8 cellular contexts compared by ENCODE assay signal in the genomic region with DNA sequence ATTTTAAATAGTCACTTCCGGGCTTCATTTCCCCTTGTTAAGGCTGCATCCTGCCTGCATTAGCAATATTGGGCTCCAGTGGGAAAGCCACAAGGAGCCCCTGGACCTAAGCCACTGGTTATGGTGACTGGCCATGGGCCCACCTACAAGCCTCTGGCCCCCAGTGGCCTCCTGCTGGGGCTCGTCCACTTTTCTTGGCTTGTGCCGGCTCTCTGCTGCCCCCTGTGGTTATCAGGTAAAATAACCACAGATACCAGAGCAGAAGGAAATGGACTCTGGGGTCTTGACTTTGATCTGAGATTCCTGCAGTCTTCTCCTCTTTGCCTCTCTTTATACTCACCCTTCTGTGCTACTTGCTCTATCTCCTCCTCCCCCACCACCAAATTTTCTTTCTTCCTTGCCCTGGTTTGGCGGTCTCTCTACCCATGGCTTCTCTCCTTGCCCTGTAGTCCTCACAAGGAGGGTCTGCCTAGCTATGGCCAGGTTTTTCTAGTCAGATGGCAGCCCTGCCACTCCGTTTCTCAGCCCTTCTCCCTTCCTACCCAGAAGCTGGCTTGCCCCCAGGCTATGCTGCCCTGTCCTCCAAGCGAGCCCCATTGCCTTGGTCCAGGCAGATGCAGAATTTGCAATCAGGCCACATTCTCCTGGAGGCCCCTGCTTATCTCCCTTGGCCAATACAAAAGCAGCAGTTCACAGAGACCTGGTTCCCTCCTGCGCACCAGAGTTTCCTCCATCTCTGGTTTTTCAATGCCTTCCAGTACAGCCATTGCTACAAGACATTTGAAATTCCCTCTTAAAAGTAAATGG.
A peak's percentile ranks its signal among the peaks of the same experiment; 100 is the strongest.
DNase-seq lines count a peak whose midpoint lies in the region; ATAC-seq, FAIRE-seq and TF ChIP-seq lines count a peak whose summit lies in the region.

No MANE protein-coding gene starts in this region.

- intact Hi-C loops in A673 (cut with micrococcal nuclease; ENCODE audit: unreplicated experiment) = no loop called here
- intact Hi-C loops in OCI-LY7 (cut with micrococcal nuclease; ENCODE audit: unreplicated experiment) = no loop called here
- intact Hi-C loops in aorta (cut with DNase I) = loop anchor here in 1 of 2 donors (10.0 kb wide), 1 partner anchor 63 kb away; no protein-coding TSS in a partner anchor
- intact Hi-C loops in lower leg skin (cut with DNase I; ENCODE audit: low total_unique reads) = loop anchor here (10.0 kb wide), 1 partner anchor 237 kb away; no protein-coding TSS in a partner anchor

- POLR2A ChIA-PET in A673 (lab: Charles Lee; ENCODE audit: low non-redundant PET) = no interaction called here
- POLR2A ChIA-PET in OCI-LY7 (lab: Charles Lee) = no interaction called here

- no peak overlapping the region for H3K9ac ChIP-seq in liver (ENCODE audit: low read depth in 1 of 2, low read length in 2 of 2)

- H3K27me3 ChIP-seq in A673 (replicated peaks; ENCODE audit: insufficient read depth, low read depth, low read length, poor library complexity) = no peaks in the 10 kb centered on the region
- no peaks in the 10 kb centered on the region for H3K27me3 ChIP-seq in bronchial epithelial cell (ENCODE audit: control insufficient read depth, insufficient read depth, low read length)
- H3K27me3 ChIP-seq in liver (ENCODE audit: control insufficient read depth in 4 of 4, insufficient read depth in 4 of 4, low read length in 3 of 4) = no peaks in the 10 kb centered on the region
- no peaks in the 10 kb centered on the region for H3K27me3 ChIP-seq in aorta (ENCODE audit: control insufficient read depth in 1 of 2, insufficient read depth in 2 of 2, low read length in 1 of 2)

- no peaks in the 10 kb centered on the region for H3K9me2 ChIP-seq in OCI-LY7 (ENCODE audit: insufficient read depth, low read length)

- WGBS in liver = 52% methylated on average over 7 of the region's 7 CpGs
- WGBS in aorta, 2 donors = 56 to 59% methylated on average over 7 of the region's 7 CpGs
- WGBS in lower leg skin, 2 donors = 59 to 61% methylated on average over 7 of the region's 7 CpGs

- BruUV-seq in A673 (replicated peaks; lab: Mats Ljungman, UMichigan) (no TSS peak), OCI-LY7 (replicated peaks; lab: Mats Ljungman, UMichigan) (no TSS peak)

- TF ChIP-seq CTCF in A673 (conservative IDR thresholded peaks at IDR 0.05; ENCODE audit: low read depth, low read length) (peak; percentile 83), GM12875 (IDR thresholded peaks at IDR 0.05; ENCODE audit: borderline replicate concordance, insufficient read depth, low read depth, low read length) (peak; percentile 74), OCI-LY7 (conservative IDR thresholded peaks at IDR 0.05; ENCODE audit: low read length) (peak; percentile 90), bronchial epithelial cell (IDR thresholded peaks at IDR 0.05; ENCODE audit: insufficient read depth, low read length, severe bottlenecking) (peak; percentile 39), liver (IDR thresholded peaks at IDR 0.05; ENCODE audit: low read depth, low read length, missing input control) (peak; percentile 62), lower leg skin (IDR thresholded peaks at IDR 0.05) (no peak)

- H3K27ac ChIP-seq in A673 (ENCODE audit: low read depth, low read length, poor library complexity, severe bottlenecking) (no peak overlapping the region), OCI-LY7 (ENCODE audit: low read depth, low read length, poor library complexity, severe bottlenecking) (no peak overlapping the region), liver (ENCODE audit: low read depth in 1 of 2, low read length in 2 of 2) (no peak overlapping the region), aorta (ENCODE audit: low read depth in 1 of 2, low read length in 2 of 2) (no peak overlapping the region)

- H3K9me3 ChIP-seq in A673 (ENCODE audit: low read depth, low read length, poor library complexity, severe bottlenecking) = no peaks in the 10 kb centered on the region
- no peaks in the 10 kb centered on the region for H3K9me3 ChIP-seq in OCI-LY7 (ENCODE audit: low read length)
- no peaks in the 10 kb centered on the region for H3K9me3 ChIP-seq in liver (ENCODE audit: control insufficient read depth in 4 of 4, low read length in 3 of 4)
- no peaks in the 10 kb centered on the region for H3K9me3 ChIP-seq in aorta (ENCODE audit: control insufficient read depth, low read length)

- H3K4me1 ChIP-seq in A673 (ENCODE audit: insufficient read depth, low read length, poor library complexity, severe bottlenecking) (no peaks in the 10 kb centered on the region), OCI-LY7 (ENCODE audit: insufficient read depth, low read length, poor library complexity, severe bottlenecking) (no peaks in the 10 kb centered on the region), liver (ENCODE audit: control insufficient read depth in 4 of 4, insufficient read depth in 4 of 4, low read length in 3 of 4) (no peaks in the 10 kb centered on the region), aorta (ENCODE audit: control insufficient read depth in 1 of 2, insufficient read depth in 2 of 2, low read length in 2 of 2) (no peaks in the 10 kb centered on the region)

- no peaks in the 10 kb centered on the region for H4K20me1 ChIP-seq in OCI-LY7 (ENCODE audit: insufficient read depth, low read length)

- TF ChIP-seq POLR2A in lower leg skin (IDR thresholded peaks at IDR 0.05) = no peak

- FAIRE-seq in bronchial epithelial cell (lab: Jason Lieb, UNC) = no peak

- DNase-seq in A673 (ENCODE audit: low spot score) (peak; percentile 30), OCI-LY7 (ENCODE audit: low spot score) (peak; percentile 51), bronchial epithelial cell (ENCODE audit: low read depth) (no peak), aorta (no peak), lower leg skin (ENCODE audit: low spot score in 2 of 2) (no peak)

- peak overlapping the region; percentile 98 for H2AFZ ChIP-seq in OCI-LY7 (ENCODE audit: low read length)

- H3K79me2 ChIP-seq in OCI-LY7 (ENCODE audit: insufficient read depth, low read depth, low read length) = no peaks in the 10 kb centered on the region

- H3K4me2 ChIP-seq in OCI-LY7 (ENCODE audit: low read length) = peak overlapping the region; percentile 40; the same call in 1 of the 2 replicates

- H3K36me3 ChIP-seq in A673 (ENCODE audit: insufficient read depth, low read length, poor library complexity, severe bottlenecking) (no peaks in the 10 kb centered on the region), OCI-LY7 (ENCODE audit: insufficient read depth, low read length) (no peaks in the 10 kb centered on the region), bronchial epithelial cell (ENCODE audit: control insufficient read depth, insufficient read depth, low read length) (no peaks in the 10 kb centered on the region), liver (ENCODE audit: control insufficient read depth in 4 of 4, insufficient read depth in 3 of 4, low read depth in 1 of 4, low read length in 3 of 4) (no peaks in the 10 kb centered on the region), aorta (ENCODE audit: control insufficient read depth in 1 of 2, insufficient read depth in 2 of 2, low read length in 1 of 2) (no peaks in the 10 kb centered on the region)

- TF ChIP-seq RAD21 in liver (IDR thresholded peaks at IDR 0.05) = peak; percentile 18 to 38

- CTCF ChIA-PET in A673 (lab: Charles Lee) (no interaction called here), OCI-LY7 (lab: Charles Lee; ENCODE audit: unreplicated experiment) (interaction anchor here (0.7 kb wide), 1 partner anchor 80 kb away, joined by 3 read pairs; no protein-coding TSS in a partner anchor)

- ATAC-seq in aorta (ENCODE audit: low FRiP score) (peak; percentile 60), HG03039 (IDR thresholded peaks at IDR 0.05; ENCODE audit: unreplicated experiment) (no peak)

- H3K4me3 ChIP-seq in A673 (ENCODE audit: low read depth, low read length, poor library complexity, severe bottlenecking) = no peak overlapping the region
- H3K4me3 ChIP-seq in GM12875 (ENCODE audit: low read depth, low read length) = no peak overlapping the region
- no peak overlapping the region for H3K4me3 ChIP-seq in OCI-LY7 (ENCODE audit: low read depth, low read length, poor library complexity, severe bottlenecking)
- no peak overlapping the region for H3K4me3 ChIP-seq in bronchial epithelial cell (ENCODE audit: low read depth, low read length)
- H3K4me3 ChIP-seq in liver (ENCODE audit: low read depth in 1 of 3, low read length in 3 of 3) = no peak overlapping the region
- H3K4me3 ChIP-seq in aorta (ENCODE audit: low read length in 2 of 2) = no peak overlapping the region
- H3K4me3 ChIP-seq in lower leg skin (ENCODE audit: low read depth, poor library complexity, severe bottlenecking) = no peak overlapping the region

TF ChIP-seq in liver, 16 proteins besides CTCF, POLR2A, EP300 and RAD21 (continues in another document):
- TF ChIP-seq GABPA (IDR thresholded peaks at IDR 0.05 in 1 of 2, conservative IDR thresholded peaks at IDR 0.05 in 1 of 2) (no peak), NR2F2 (IDR thresholded peaks at IDR 0.05) (no peak), EGR1 (IDR thresholded peaks at IDR 0.05; ENCODE audit: low read depth in 2 of 2) (no peak), JUND (IDR thresholded peaks at IDR 0.05) (no peak)
- TF ChIP-seq, protein P1, sequence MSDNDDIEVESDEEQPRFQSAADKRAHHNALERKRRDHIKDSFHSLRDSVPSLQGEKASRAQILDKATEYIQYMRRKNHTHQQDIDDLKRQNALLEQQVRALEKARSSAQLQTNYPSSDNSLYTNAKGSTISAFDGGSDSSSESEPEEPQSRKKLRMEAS (IDR thresholded peaks at IDR 0.05) = no peak
- TF ChIP-seq, protein P2, sequence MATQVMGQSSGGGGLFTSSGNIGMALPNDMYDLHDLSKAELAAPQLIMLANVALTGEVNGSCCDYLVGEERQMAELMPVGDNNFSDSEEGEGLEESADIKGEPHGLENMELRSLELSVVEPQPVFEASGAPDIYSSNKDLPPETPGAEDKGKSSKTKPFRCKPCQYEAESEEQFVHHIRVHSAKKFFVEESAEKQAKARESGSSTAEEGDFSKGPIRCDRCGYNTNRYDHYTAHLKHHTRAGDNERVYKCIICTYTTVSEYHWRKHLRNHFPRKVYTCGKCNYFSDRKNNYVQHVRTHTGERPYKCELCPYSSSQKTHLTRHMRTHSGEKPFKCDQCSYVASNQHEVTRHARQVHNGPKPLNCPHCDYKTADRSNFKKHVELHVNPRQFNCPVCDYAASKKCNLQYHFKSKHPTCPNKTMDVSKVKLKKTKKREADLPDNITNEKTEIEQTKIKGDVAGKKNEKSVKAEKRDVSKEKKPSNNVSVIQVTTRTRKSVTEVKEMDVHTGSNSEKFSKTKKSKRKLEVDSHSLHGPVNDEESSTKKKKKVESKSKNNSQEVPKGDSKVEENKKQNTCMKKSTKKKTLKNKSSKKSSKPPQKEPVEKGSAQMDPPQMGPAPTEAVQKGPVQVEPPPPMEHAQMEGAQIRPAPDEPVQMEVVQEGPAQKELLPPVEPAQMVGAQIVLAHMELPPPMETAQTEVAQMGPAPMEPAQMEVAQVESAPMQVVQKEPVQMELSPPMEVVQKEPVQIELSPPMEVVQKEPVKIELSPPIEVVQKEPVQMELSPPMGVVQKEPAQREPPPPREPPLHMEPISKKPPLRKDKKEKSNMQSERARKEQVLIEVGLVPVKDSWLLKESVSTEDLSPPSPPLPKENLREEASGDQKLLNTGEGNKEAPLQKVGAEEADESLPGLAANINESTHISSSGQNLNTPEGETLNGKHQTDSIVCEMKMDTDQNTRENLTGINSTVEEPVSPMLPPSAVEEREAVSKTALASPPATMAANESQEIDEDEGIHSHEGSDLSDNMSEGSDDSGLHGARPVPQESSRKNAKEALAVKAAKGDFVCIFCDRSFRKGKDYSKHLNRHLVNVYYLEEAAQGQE (IDR thresholded peaks at IDR 0.05) = no peak

Comparison
In these comparisons a context has a peak if more than half of its experiments do, and no peak if none do; other contexts are left out.
1. DNase-seq: peak in A673 (single experiment) and OCI-LY7 (single experiment); none in bronchial epithelial cell (single experiment), aorta (0 of 2) and lower leg skin (0 of 2).
2. CTCF ChIP-seq: peak in A673 (single experiment), GM12875 (single experiment), OCI-LY7 (single experiment), bronchial epithelial cell (single experiment) and liver (single experiment); none in lower leg skin (0 of 3).